In the genomic region with DNA sequence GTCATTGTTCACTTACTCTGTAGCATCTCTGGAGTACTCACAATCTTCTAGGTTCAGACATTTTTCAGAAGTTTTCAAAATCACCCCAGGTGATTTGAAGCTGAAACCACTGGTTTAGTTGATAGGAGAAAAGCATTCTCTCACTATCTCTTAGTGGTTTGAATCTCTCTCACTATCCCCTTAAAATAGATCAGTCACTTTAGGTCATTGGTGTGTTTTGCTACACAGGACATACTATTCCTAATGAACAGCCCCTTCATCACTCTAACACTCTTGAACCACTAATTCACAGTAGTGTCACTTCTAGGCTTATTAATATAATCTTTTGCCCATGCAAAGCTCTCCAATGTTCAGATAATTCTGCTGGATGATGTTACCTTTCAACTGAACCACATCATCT, we compare ENCODE assay signal across 35 cellular contexts. TPM values are rescaled to one million over a fixed set of nuclear protein-coding genes. Genes with fewer than 3 reads are reported as not detected.
"Had no signal": no experiment of that assay in that cellular context is flagged by ENCODE, and none has a peak within 500 bp of the region (broad histone marks: within the 10 kb centered on the region; RNA-seq: fewer than 3 reads in every experiment).

No MANE protein-coding gene starts in this region.

- H3K4me3 ChIP-seq: adrenal gland, body of pancreas, breast epithelium, MG63, SJCRH30, SK-N-MC had no signal

- DNase-seq: activated CD4-positive, alpha-beta memory T cell treated with anti-CD3 and anti-CD28 coated beads for 36 hours; activated CD4-positive, alpha-beta T cell treated with anti-CD3 and anti-CD28 coated beads for 36 hours; activated CD4-positive, alpha-beta T cell treated with anti-CD3 and anti-CD28 coated beads, Interleukin-2, amount 50 U/mL, for 1 hour; activated CD8-positive, alpha-beta memory T cell treated with anti-CD3 and anti-CD28 coated beads, Interleukin-2, amount 50 U/mL, for 4 hours; activated gamma-delta T cell treated with Interleukin-2 at 50 U/mL for 16 hours; activated naive CD4-positive, alpha-beta T cell treated with anti-CD3 and anti-CD28 coated beads for 36 hours; activated T-cell treated with anti-CD3 and anti-CD28 coated beads for 4 hours; activated T-cell treated with anti-CD3 and anti-CD28 coated beads, Interleukin-2, amount 50 U/mL, for 4 hours; adrenal gland; body of pancreas; caudate nucleus; cerebellar nuclear complex; Kasumi-1; MG63; MV-4-11; NCI-H1092; NCI-H146; NCI-H187; NCI-H2029 treated with DMSO at 0.1 percent for 48 hours; NCI-H2107; NCI-H2171; NCI-H510A; NCI-H526; NCI-H748 treated with DMSO at 0.1 percent for 48 hours; OCI-M1; SHP77; SJCRH30 had no signal

- FAIRE-seq: astrocyte, TTC549 had no signal

- ATAC-seq: activated CD4-positive, alpha-beta T cell treated with anti-CD3 and anti-CD28 coated beads for 36 hours; activated CD4-positive, CD25-positive, alpha-beta regulatory T cell treated with anti-CD3 and anti-CD28 coated beads, Interleukin-2, amount 50 U/mL, for 24 hours; activated naive CD4-positive, alpha-beta T cell treated with anti-CD3 and anti-CD28 coated beads, Interleukin-2, amount 50 U/mL, for 72 hours; activated T-cell treated with anti-CD3 and anti-CD28 coated beads, Interleukin-2, amount 50 U/mL, for 4 hours; body of pancreas had no signal

- H3K27me3 ChIP-seq: adrenal gland, body of pancreas, breast epithelium, MG63, SJCRH30 had no signal

- H3K27ac ChIP-seq: adrenal gland, body of pancreas, breast epithelium, SJCRH30, SK-N-MC had no signal

- H3K36me3 ChIP-seq: adrenal gland, breast epithelium, MG63, SJCRH30 had no signal

- H3K9me3 ChIP-seq: adrenal gland, body of pancreas, breast epithelium, MG63, SJCRH30 had no signal

- H3K4me1 ChIP-seq: adrenal gland, breast epithelium, SJCRH30 had no signal

RNA-seq across cellular contexts. Expression of gene LYPD6, which starts 34.5 kb away (rescaled TPM):
- total RNA-seq: activated CD4-positive, alpha-beta memory T cell treated with anti-CD3 and anti-CD28 coated beads for 36 hours; activated CD4-positive, alpha-beta T cell treated with anti-CD3 and anti-CD28 coated beads for 36 hours; activated naive CD4-positive, alpha-beta T cell treated with anti-CD3 and anti-CD28 coated beads for 36 hours; activated naive CD4-positive, alpha-beta T cell treated with anti-CD3 and anti-CD28 coated beads, Interleukin-2, amount 50 U/mL, for 72 hours; activated T-cell treated with anti-CD3 and anti-CD28 coated beads, Interleukin-2, amount 50 U/mL, for 4 hours; activated T-helper 1 cell treated with anti-CD3 and anti-CD28 coated beads, Interleukin-12 subunit alpha, Interleukin-12 subunit beta, Interleukin-2, Interleukin-4 antibody, amounts not matched to agents 30 ng/mL and 10 ng/mL and 1 ng/mL, durations not matched to agents 14 hours and 24 hours and 36 hours; T-helper 1 cell treated with Interleukin-12 subunit alpha and Interleukin-12 subunit beta and Interleukin-4 antibody, amounts not matched to agents 30 ng/mL and 1 ng/mL, for 36 hours had no signal
